In genomic region chr6:38434051-38434450, GRCh38 we compare ENCODE assay signal across 17 cellular contexts.
A peak's percentile ranks its signal among the peaks of the same experiment; 100 is the strongest.
DNase-seq lines count a peak whose midpoint lies in the region; ATAC-seq lines count a peak whose summit lies in the region.
"Had no signal": no experiment of that assay in that cellular context is flagged by ENCODE, and none has a peak within 500 bp of the region (broad histone marks: within the 10 kb centered on the region; RNA-seq: fewer than 3 reads in every experiment).

No MANE protein-coding gene starts in this region.

- peaks cover 39% of the 10 kb centered on the region for H3K4me1 Mint-ChIP-seq in stimulated activated naive CD8-positive, alpha-beta T cell treated with anti-CD3 and anti-CD28 coated beads, Interleukin-15, Interleukin-2, amounts not matched to agents 100 ng/mL and 50 ng/mL, for 24 hours (ENCODE audit: low read depth)
- H3K4me1 Mint-ChIP-seq in activated T-helper 17 cell treated with anti-CD3 and anti-CD28 coated beads, Interleukin-2, amount 50 U/mL, for 72 hours: peaks cover 18% of the 10 kb centered on the region
- H3K4me1 Mint-ChIP-seq in stimulated activated memory B cell treated with anti-CD40 and anti-IgM and Interleukin-4, amounts not matched to agents 10 μg/mL and 1 μg/mL and 100 μg/mL, for 72 hours: peaks cover 56% of the 10 kb centered on the region

- H3K4me3 Mint-ChIP-seq in stimulated activated naive CD8-positive, alpha-beta T cell treated with anti-CD3 and anti-CD28 coated beads, Interleukin-15, Interleukin-2, amounts not matched to agents 100 ng/mL and 50 ng/mL, for 24 hours: no peak overlapping the region
- H3K4me3 Mint-ChIP-seq in activated T-helper 17 cell treated with anti-CD3 and anti-CD28 coated beads, Interleukin-2, amount 50 U/mL, for 72 hours: no peak overlapping the region
- H3K4me3 Mint-ChIP-seq in stimulated activated memory B cell treated with anti-CD40 and anti-IgM and Interleukin-4, amounts not matched to agents 10 μg/mL and 1 μg/mL and 100 μg/mL, for 72 hours: no peak overlapping the region
- H3K4me3 Mint-ChIP-seq: B cell; CD4-positive, CD25-positive, alpha-beta regulatory T cell; CD8-positive, alpha-beta T cell; GM23338; H9 had no signal

- H3K27me3 Mint-ChIP-seq in stimulated activated naive CD8-positive, alpha-beta T cell treated with anti-CD3 and anti-CD28 coated beads, Interleukin-15, Interleukin-2, amounts not matched to agents 100 ng/mL and 50 ng/mL, for 24 hours: no peaks in the 10 kb centered on the region
- no peaks in the 10 kb centered on the region for H3K27me3 Mint-ChIP-seq in activated T-helper 17 cell treated with anti-CD3 and anti-CD28 coated beads, Interleukin-2, amount 50 U/mL, for 72 hours
- no peaks in the 10 kb centered on the region for H3K27me3 Mint-ChIP-seq in stimulated activated memory B cell treated with anti-CD40 and anti-IgM and Interleukin-4, amounts not matched to agents 10 μg/mL and 1 μg/mL and 100 μg/mL, for 72 hours
- H3K27me3 Mint-ChIP-seq: B cell; CD4-positive, CD25-positive, alpha-beta regulatory T cell had no signal

- DNase-seq in stimulated activated naive CD8-positive, alpha-beta T cell treated with anti-CD3 and anti-CD28 coated beads, Interleukin-15, Interleukin-2, amounts not matched to agents 100 U/mL and 50 U/mL, for 24 hours: no peak
- DNase-seq in NK-92 (lab: John Stamatoyannopoulos, UW; ENCODE audit: unreplicated experiment): no peak
- DNase-seq: Caco-2; CD4-positive, CD25-positive, alpha-beta regulatory T cell; CD8-positive, alpha-beta T cell; DMS153; EL; GDM1; H9 had no signal

- peaks cover 8% of the 10 kb centered on the region for H3K9me3 Mint-ChIP-seq in stimulated activated naive CD8-positive, alpha-beta T cell treated with anti-CD3 and anti-CD28 coated beads, Interleukin-15, Interleukin-2, amounts not matched to agents 100 ng/mL and 50 ng/mL, for 24 hours
- H3K9me3 Mint-ChIP-seq in activated T-helper 17 cell treated with anti-CD3 and anti-CD28 coated beads, Interleukin-2, amount 50 U/mL, for 72 hours: peaks cover 4% of the 10 kb centered on the region
- peaks cover 21% of the 10 kb centered on the region for H3K9me3 Mint-ChIP-seq in stimulated activated memory B cell treated with anti-CD40 and anti-IgM and Interleukin-4, amounts not matched to agents 10 μg/mL and 1 μg/mL and 100 μg/mL, for 72 hours
- H3K9me3 Mint-ChIP-seq: GM23338 had no signal

- peak overlapping the region; percentile 17 for H3K27ac Mint-ChIP-seq in stimulated activated naive CD8-positive, alpha-beta T cell treated with anti-CD3 and anti-CD28 coated beads, Interleukin-15, Interleukin-2, amounts not matched to agents 100 ng/mL and 50 ng/mL, for 24 hours
- H3K27ac Mint-ChIP-seq in activated T-helper 17 cell treated with anti-CD3 and anti-CD28 coated beads, Interleukin-2, amount 50 U/mL, for 72 hours: peak overlapping the region; percentile 42
- H3K27ac Mint-ChIP-seq in stimulated activated memory B cell treated with anti-CD40 and anti-IgM and Interleukin-4, amounts not matched to agents 10 μg/mL and 1 μg/mL and 100 μg/mL, for 72 hours: peak overlapping the region; percentile 58
- H3K27ac Mint-ChIP-seq: B cell; CD8-positive, alpha-beta T cell; GM23338 had no signal

- peaks cover 28% of the 10 kb centered on the region for H3K36me3 Mint-ChIP-seq in stimulated activated naive CD8-positive, alpha-beta T cell treated with anti-CD3 and anti-CD28 coated beads, Interleukin-15, Interleukin-2, amounts not matched to agents 100 ng/mL and 50 ng/mL, for 24 hours (ENCODE audit: low read depth)
- no peaks in the 10 kb centered on the region for H3K36me3 Mint-ChIP-seq in activated T-helper 17 cell treated with anti-CD3 and anti-CD28 coated beads, Interleukin-2, amount 50 U/mL, for 72 hours (ENCODE audit: low read depth)
- peaks cover 48% of the 10 kb centered on the region for H3K36me3 Mint-ChIP-seq in stimulated activated memory B cell treated with anti-CD40 and anti-IgM and Interleukin-4, amounts not matched to agents 10 μg/mL and 1 μg/mL and 100 μg/mL, for 72 hours

- no peak for ATAC-seq in stimulated activated naive CD8-positive, alpha-beta T cell treated with anti-CD3 and anti-CD28 coated beads, Interleukin-15, Interleukin-2, amounts not matched to agents 100 U/mL and 50 U/mL, for 24 hours
- no peak for ATAC-seq in activated T-helper 17 cell treated with anti-CD3 and anti-CD28 coated beads, Interleukin-2, amount 50 U/mL, for 72 hours (replicated peaks)
- ATAC-seq in stimulated activated memory B cell treated with anti-CD40 and anti-IgM and Interleukin-4, amounts not matched to agents 10 μg/mL and 1 μg/mL and 100 μg/mL, for 72 hours: no peak
- no peak for ATAC-seq in GM19452 (IDR thresholded peaks at IDR 0.05; ENCODE audit: unreplicated experiment)
- ATAC-seq: CD8-positive, alpha-beta T cell; GM12878; GM23338; HCT116 had no signal
